Comparison of ENCODE assay signal across 20 cellular contexts in genomic region chr13:74077847-74078246, GRCh38. TPM values are rescaled to one million over a fixed set of nuclear protein-coding genes. Genes with fewer than 3 reads are reported as not detected.
DNase-seq lines count a peak whose midpoint lies in the region; ATAC-seq, FAIRE-seq and TF ChIP-seq lines count a peak whose summit lies in the region.
"Had no signal": no experiment of that assay in that cellular context is flagged by ENCODE, and none has a peak within 500 bp of the region (broad histone marks: within the 10 kb centered on the region; RNA-seq: fewer than 3 reads in every experiment).

No MANE protein-coding gene starts in this region.

- no peaks in the 10 kb centered on the region for H3F3A ChIP-seq in smooth muscle cell (ENCODE audit: low read depth)

- H3K4me3 Mint-ChIP-seq in MCF 10A (ENCODE audit: unreplicated experiment) (no peak overlapping the region), progenitor cell of endocrine pancreas (ENCODE audit: low read depth) (no peak overlapping the region)
- H3K4me3 Mint-ChIP-seq: activated CD8-positive, alpha-beta T cell treated with anti-CD3 and anti-CD28 coated beads for 36 hours; activated T-helper 1 cell treated with anti-CD3 and anti-CD28 coated beads, Interleukin-12 subunit alpha, Interleukin-12 subunit beta, Interleukin-2, Interleukin-4 antibody, amounts not matched to agents 30 ng/mL and 10 ng/mL and 1 ng/mL, durations not matched to agents 14 hours and 24 hours and 36 hours; CD8-positive, alpha-beta T cell; stimulated activated memory B cell treated with anti-CD40 and anti-IgM and Interleukin-4, amounts not matched to agents 10 μg/mL and 1 μg/mL and 100 μg/mL, for 72 hours had no signal

- CTCF ChIA-PET in MCF 10A (lab: Yijun Ruan, JAX) = no interaction called here

- H3K4me1 Mint-ChIP-seq in MCF 10A (ENCODE audit: insufficient read depth, unreplicated experiment) = peaks cover 13% of the 10 kb centered on the region
- peaks cover 8% of the 10 kb centered on the region for H3K4me1 Mint-ChIP-seq in progenitor cell of endocrine pancreas (ENCODE audit: low read depth)

- H3K9me3 ChIP-seq in breast epithelium = no peaks in the 10 kb centered on the region
- H3K9me3 ChIP-seq in smooth muscle cell (replicated peaks; ENCODE audit: low read depth) = no peaks in the 10 kb centered on the region
- H3K9me3 ChIP-seq: HAP-1, neutrophil, uterus had no signal

- H3K36me3 ChIP-seq in breast epithelium = no peaks in the 10 kb centered on the region
- H3K36me3 ChIP-seq in smooth muscle cell (ENCODE audit: low read depth) = no peaks in the 10 kb centered on the region
- H3K36me3 ChIP-seq: HAP-1, neutrophil, uterus had no signal

- H3K27me3 ChIP-seq in breast epithelium (no peaks in the 10 kb centered on the region), smooth muscle cell (ENCODE audit: low read depth) (no peaks in the 10 kb centered on the region)
- H3K27me3 ChIP-seq: neutrophil, uterus had no signal

- no peak overlapping the region for H3K9ac ChIP-seq in smooth muscle cell (ENCODE audit: low read depth)

- H3K27ac Mint-ChIP-seq in MCF 10A (ENCODE audit: low read depth, unreplicated experiment) (no peak overlapping the region), progenitor cell of endocrine pancreas (no peak overlapping the region)
- H3K27ac Mint-ChIP-seq: activated CD8-positive, alpha-beta T cell treated with anti-CD3 and anti-CD28 coated beads for 36 hours; activated T-helper 1 cell treated with anti-CD3 and anti-CD28 coated beads, Interleukin-12 subunit alpha, Interleukin-12 subunit beta, Interleukin-2, Interleukin-4 antibody, amounts not matched to agents 30 ng/mL and 10 ng/mL and 1 ng/mL, durations not matched to agents 14 hours and 24 hours and 36 hours; CD8-positive, alpha-beta T cell; stimulated activated memory B cell treated with anti-CD40 and anti-IgM and Interleukin-4, amounts not matched to agents 10 μg/mL and 1 μg/mL and 100 μg/mL, for 72 hours had no signal

- H4K20me1 ChIP-seq in smooth muscle cell (ENCODE audit: low read depth) = no peaks in the 10 kb centered on the region

- FAIRE-seq in H54 (lab: Jason Lieb, UNC) = no peak

- intact Hi-C loops in MCF 10A (cut with micrococcal nuclease) (no loop called here), breast epithelium (cut with DNase I; ENCODE audit: low total_unique reads) (no loop called here), left ventricle myocardium superior (cut with micrococcal nuclease) (no loop called here)

- H3K27me3 Mint-ChIP-seq in MCF 10A (ENCODE audit: insufficient read depth, unreplicated experiment) (no peaks in the 10 kb centered on the region), progenitor cell of endocrine pancreas (no peaks in the 10 kb centered on the region)
- H3K27me3 Mint-ChIP-seq: activated CD8-positive, alpha-beta T cell treated with anti-CD3 and anti-CD28 coated beads for 36 hours; stimulated activated memory B cell treated with anti-CD40 and anti-IgM and Interleukin-4, amounts not matched to agents 10 μg/mL and 1 μg/mL and 100 μg/mL, for 72 hours had no signal

- ATAC-seq in left ventricle myocardium superior = peak; percentile 59
- ATAC-seq in HG03354 (IDR thresholded peaks at IDR 0.05; ENCODE audit: poor library complexity, severe bottlenecking, unreplicated experiment) = no peak
- ATAC-seq: activated CD8-positive, alpha-beta T cell treated with anti-CD3 and anti-CD28 coated beads for 36 hours; CD8-positive, alpha-beta T cell; Panc1; stimulated activated memory B cell treated with anti-CD40 and anti-IgM and Interleukin-4, amounts not matched to agents 10 μg/mL and 1 μg/mL and 100 μg/mL, for 72 hours had no signal

- DNase-seq in MCF 10A (ENCODE audit: unreplicated experiment) (peak; percentile 15), breast epithelium (ENCODE audit: low spot score in 2 of 2) (no peak), amniotic epithelial cell (ENCODE audit: low read depth) (peak; percentile 19), left ventricle myocardium superior (no peak), smooth muscle cell (lab: John Stamatoyannopoulos, UW; ENCODE audit: unreplicated experiment) (no peak), progenitor cell of endocrine pancreas (ENCODE audit: low spot score, unreplicated experiment) (no peak), H54 (ENCODE audit: insufficient read length, low spot score) (no peak)
- DNase-seq: activated CD8-positive, alpha-beta T cell treated with anti-CD3 and anti-CD28 coated beads for 36 hours; CD8-positive, alpha-beta T cell; NCI-H2081 treated with DMSO at 0.1 percent for 48 hours; NCI-H69; uterus had no signal

- POLR2A ChIA-PET in MCF 10A (lab: Yijun Ruan, JAX) = no interaction called here

- H2AFZ ChIP-seq in smooth muscle cell (ENCODE audit: low read depth) = no peak overlapping the region

- no peaks in the 10 kb centered on the region for H3K36me3 Mint-ChIP-seq in MCF 10A (ENCODE audit: insufficient read depth, unreplicated experiment)
- H3K36me3 Mint-ChIP-seq in progenitor cell of endocrine pancreas (ENCODE audit: insufficient read depth) = peaks cover 2% of the 10 kb centered on the region

- H3K4me3 ChIP-seq in breast epithelium (no peak overlapping the region), smooth muscle cell (no peak overlapping the region)
- H3K4me3 ChIP-seq: HAP-1, lung, skin epidermis, uterus had no signal

- TF ChIP-seq POLR2A in breast epithelium (IDR thresholded peaks at IDR 0.05) (no peak), H54 (IDR thresholded peaks at IDR 0.05; ENCODE audit: low read depth, low read length) (no peak)

- 22% methylated on average over 3 of the region's 3 CpGs for WGBS in smooth muscle cell (ENCODE audit: low lambda C conversion rate)

- no peaks in the 10 kb centered on the region for H3K9me3 Mint-ChIP-seq in MCF 10A (ENCODE audit: unreplicated experiment)
- peaks cover 6% of the 10 kb centered on the region for H3K9me3 Mint-ChIP-seq in progenitor cell of endocrine pancreas (ENCODE audit: low read depth)

- H3K4me2 ChIP-seq in smooth muscle cell = peak overlapping the region; percentile 29

- H3K4me1 ChIP-seq in breast epithelium (no peaks in the 10 kb centered on the region), smooth muscle cell (ENCODE audit: low read depth) (peaks cover 3% of the 10 kb centered on the region)
- H3K4me1 ChIP-seq: HAP-1, uterus had no signal

- H3K79me2 ChIP-seq in smooth muscle cell (ENCODE audit: low read depth) = peaks cover 7% of the 10 kb centered on the region

- no peak overlapping the region for H3K27ac ChIP-seq in breast epithelium
- H3K27ac ChIP-seq in smooth muscle cell (ENCODE audit: low read depth) = peak overlapping the region; percentile 3
- H3K27ac ChIP-seq: neutrophil had no signal

- TF ChIP-seq CTCF in MCF 10A (IDR thresholded peaks at IDR 0.05; ENCODE audit: unreplicated experiment) (no peak), breast epithelium (IDR thresholded peaks at IDR 0.05) (no peak), smooth muscle cell (IDR thresholded peaks at IDR 0.05; ENCODE audit: borderline replicate concordance, insufficient read depth, poor library complexity, severe bottlenecking) (no peak), progenitor cell of endocrine pancreas (IDR thresholded peaks at IDR 0.05; ENCODE audit: unreplicated experiment) (no peak)

- BruUV-seq in MCF 10A (replicated peaks; lab: Mats Ljungman, UMichigan) = no TSS peak

RNA-seq across cellular contexts. Expression of gene KLF12, which starts 56.4 kb away (rescaled TPM):
- total RNA-seq in MCF 10A (2022) (7.2 and 10.0 TPM in 2 replicates), breast epithelium (10 to 100 TPM in 1 of 3 donors, 1 to 10 TPM in 2; 8.5 to 13.6 (median 9.8) TPM), left ventricle myocardium superior (17.4 TPM), smooth muscle cell (14.6 and 17.5 TPM in 2 replicates), progenitor cell of endocrine pancreas (25.2 and 25.4 TPM in 2 replicates)
- polyA plus RNA-seq in smooth muscle cell = 1.3 and 5.0 TPM in 2 replicates

Comparison
In these comparisons a context has a peak if more than half of its experiments do, and no peak if none do; other contexts are left out.
1. DNase-seq: peak in MCF 10A (single experiment) and amniotic epithelial cell (single experiment); none in breast epithelium (0 of 2), left ventricle myocardium superior (single experiment), smooth muscle cell (single experiment), progenitor cell of endocrine pancreas (single experiment) and H54 (single experiment).